In the genomic region with DNA sequence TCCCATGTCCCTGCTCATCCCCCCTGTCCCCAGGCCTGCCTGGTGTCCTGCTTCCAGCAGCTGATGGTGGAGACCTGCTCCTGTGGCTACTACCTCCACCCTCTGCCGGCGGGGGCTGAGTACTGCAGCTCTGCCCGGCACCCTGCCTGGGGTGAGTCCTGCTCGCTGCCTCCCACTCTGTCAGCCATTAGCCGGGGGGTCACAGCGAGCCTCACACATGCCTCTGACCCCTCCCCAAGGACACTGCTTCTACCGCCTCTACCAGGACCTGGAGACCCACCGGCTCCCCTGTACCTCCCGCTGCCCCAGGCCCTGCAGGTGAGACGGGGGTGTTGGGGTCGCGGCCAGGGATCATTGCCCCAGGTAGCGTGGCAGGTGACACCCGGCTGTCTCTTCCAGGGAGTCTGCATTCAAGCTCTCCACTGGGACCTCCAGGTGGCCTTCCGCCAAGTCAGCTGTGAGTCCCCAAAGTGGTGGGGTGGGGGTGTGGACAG, we compare ENCODE assay signal across 8 cellular contexts. TPM values are rescaled to one million over a fixed set of nuclear protein-coding genes. Genes with fewer than 3 reads are reported as not detected.
DNase-seq lines count a peak whose midpoint lies in the region; ATAC-seq and TF ChIP-seq lines count a peak whose summit lies in the region.

No MANE protein-coding gene starts in this region.

- H3K4me1 ChIP-seq in right lobe of liver (no peaks in the 10 kb centered on the region), testis (peaks cover 11% of the 10 kb centered on the region)

- 22% methylated on average over 5 of the region's 15 CpGs for WGBS in right lobe of liver (ENCODE audit: insufficient coverage, low coverage, low lambda C conversion rate, missing lambda C conversion rate)
- WGBS in testis, 2 donors, result 77 to 100% methylated on average over 4 to 15 of the region's 15 CpGs

- TF ChIP-seq POLR2A in right lobe of liver (IDR thresholded peaks at IDR 0.05) (no peak), testis (IDR thresholded peaks at IDR 0.05) (no peak)

- H3K9me3 ChIP-seq in right lobe of liver (no peaks in the 10 kb centered on the region), testis (no peaks in the 10 kb centered on the region)

- H3K36me3 ChIP-seq in right lobe of liver, result no peaks in the 10 kb centered on the region
- H3K36me3 ChIP-seq in testis (ENCODE audit: low read depth, missing control alignments), result no peaks in the 10 kb centered on the region

- TF ChIP-seq CTCF in WI38 (IDR thresholded peaks at IDR 0.05; ENCODE audit: low read depth, low read length), result peak; percentile 57
- peak; percentile 70 for TF ChIP-seq CTCF in cardiac fibroblast (IDR thresholded peaks at IDR 0.05; ENCODE audit: low read depth, low read length)
- TF ChIP-seq CTCF in right lobe of liver (IDR thresholded peaks at IDR 0.05), result peak; percentile 57 to 81 (median 74)
- peak; percentile 42 to 44 (median 43) for TF ChIP-seq CTCF in testis (IDR thresholded peaks at IDR 0.05)

- H3K4me3 ChIP-seq in WI38 (ENCODE audit: low read depth, low read length) (no peak overlapping the region), cardiac fibroblast (replicated peaks in 1 of 2; ENCODE audit: low read depth in 2 of 2, low read length in 2 of 2) (no peak overlapping the region), right lobe of liver (no peak overlapping the region), testis (no peak overlapping the region)

- DNase-seq in DMS53 (lab: John Stamatoyannopoulos, UW) (peak; percentile 88), M059J (ENCODE audit: low read depth) (peak; percentile 36), cardiac fibroblast (ENCODE audit: low read depth in 2 of 2) (peak in 1 of 2 donors; percentile 66), right lobe of liver (peak; percentile 76 to 81 (median 81)), testis (peak; percentile 69)

- no peaks in the 10 kb centered on the region for H3K27me3 ChIP-seq in right lobe of liver
- no peaks in the 10 kb centered on the region for H3K27me3 ChIP-seq in testis

- H3K27ac ChIP-seq in right lobe of liver, result no peak overlapping the region
- no peak overlapping the region for H3K27ac ChIP-seq in testis

- ATAC-seq in right lobe of liver, result peak; percentile 80 to 86 (median 82)
- no peak for ATAC-seq in GM21717 (IDR thresholded peaks at IDR 0.05; ENCODE audit: unreplicated experiment)
- no peak for ATAC-seq in GM18858 (IDR thresholded peaks at IDR 0.05; ENCODE audit: unreplicated experiment)

- intact Hi-C loops in right lobe of liver (cut with DNase I), result loop anchor here (5.0 to 10.0 kb wide), 2 partner anchors 45 to 168 kb away; partner anchors contain the start of gene C1QTNF12 (in 1 of the 2)
- intact Hi-C loops in testis (cut with DNase I; ENCODE audit: low total_unique reads), result no loop called here

RNA-seq across cellular contexts. Expression of gene SCNN1D, which starts 10.0 kb away (rescaled TPM):
- 0.62 TPM in 1 of 2 replicates, not detected in the other for total RNA-seq in M059J (2014; rRNA removed; shearing (Covaris generic))
- total RNA-seq in right lobe of liver (1 to 10 TPM; 1.7 to 6.2 (median 3.4) TPM), testis (10 to 100 TPM; 49.9 to 58.7 TPM)
- polyA plus RNA-seq in testis (ENCODE audit: insufficient read depth, low read depth, low replicate concordance), result 21.0 TPM

RNA-seq across cellular contexts. Expression of gene UBE2J2, which starts 16.6 kb away (rescaled TPM):
- 42.8 and 59.5 TPM in 2 replicates for total RNA-seq in M059J (2014; rRNA removed; shearing (Covaris generic))
- total RNA-seq in right lobe of liver (10 to 100 TPM; 25.5 to 30.6 (median 26.9) TPM), testis (100 to 1,000 TPM; 133 to 139 TPM)
- polyA plus RNA-seq in testis (ENCODE audit: insufficient read depth, low read depth, low replicate concordance), result 203 TPM

RNA-seq across cellular contexts. Expression of gene ACAP3, which starts 17.4 kb away (rescaled TPM):
- total RNA-seq in M059J (2014; rRNA removed; shearing (Covaris generic)), result 13.9 and 15.3 TPM in 2 replicates
- total RNA-seq in right lobe of liver (10 to 100 TPM; 20.1 to 28.0 (median 22.0) TPM), testis (10 to 100 TPM; 53.0 to 62.7 TPM)
- 16.8 TPM for polyA plus RNA-seq in testis (ENCODE audit: insufficient read depth, low read depth, low replicate concordance)

RNA-seq across cellular contexts. Expression of gene PUSL1, which starts 18.1 kb away (rescaled TPM):
- total RNA-seq in M059J (2014; rRNA removed; shearing (Covaris generic)), result 23.6 and 40.3 TPM in 2 replicates
- total RNA-seq in right lobe of liver, result 10 to 100 TPM in 2 of 6 experiments, 1 to 10 TPM in 4; 5.6 to 21.6 (median 8.4) TPM
- total RNA-seq in testis, result 10 to 100 TPM; 35.4 to 39.0 TPM
- polyA plus RNA-seq in testis (ENCODE audit: insufficient read depth, low read depth, low replicate concordance), result 12.4 TPM

RNA-seq across cellular contexts. Expression of gene INTS11, which starts 34.2 kb away (rescaled TPM):
- 74.7 and 87.4 TPM in 2 replicates for total RNA-seq in M059J (2014; rRNA removed; shearing (Covaris generic))
- 10 to 100 TPM; 35.1 to 52.4 (median 43.5) TPM for total RNA-seq in right lobe of liver
- total RNA-seq in testis, result 100 to 1,000 TPM; 220 to 232 TPM
- 213 TPM for polyA plus RNA-seq in testis (ENCODE audit: insufficient read depth, low read depth, low replicate concordance)

Comparison
In these comparisons a context has a peak if more than half of its experiments do, and no peak if none do; other contexts are left out.
1. ATAC-seq: peak in right lobe of liver (4 of 4); none in GM21717 (single experiment) and GM18858 (single experiment).
2. RNA of gene SCNN1D, which starts 10.0 kb away (total RNA-seq): 49.9 to 58.7 TPM in testis; 1.7 to 6.2 TPM in right lobe of liver and 0.62 TPM in M059J; every median in the first group is over 4 times any median in the second.
3. Peak in every context shown above with its lines, with median percentiles within 50 percentile points of each other: CTCF ChIP-seq.